In genomic region chr13:66443926-66444325, GRCh38 we compare ENCODE assay signal across 18 cellular contexts.
A peak's percentile ranks its signal among the peaks of the same experiment; 100 is the strongest.
DNase-seq lines count a peak whose midpoint lies in the region; ATAC-seq and TF ChIP-seq lines count a peak whose summit lies in the region.
"Had no signal": no experiment of that assay in that cellular context is flagged by ENCODE, and none has a peak within 500 bp of the region (broad histone marks: within the 10 kb centered on the region; RNA-seq: fewer than 3 reads in every experiment).

No MANE protein-coding gene starts in this region.

- no peak overlapping the region for H3K14ac ChIP-seq in mesenchymal stem cell (ENCODE audit: low read length in 2 of 2)

- H3K18ac ChIP-seq in mesenchymal stem cell (ENCODE audit: low read depth in 1 of 2, low read length in 2 of 2), result no peak overlapping the region

- peak overlapping the region; percentile 18; the same call in 1 of the 2 replicates for H2AFZ ChIP-seq in SK-N-SH (ENCODE audit: low read depth)
- peak overlapping the region; percentile 15; the same call in 1 of the 2 replicates for H2AFZ ChIP-seq in OCI-LY1 (ENCODE audit: low read length)
- H2AFZ ChIP-seq in mesenchymal stem cell (ENCODE audit: low read depth, low read length), result no peak overlapping the region
- H2AFZ ChIP-seq: GM23248 had no signal

- peaks cover 4% of the 10 kb centered on the region for H3F3A ChIP-seq in SK-N-SH (replicated peaks; ENCODE audit: insufficient read depth)
- no peaks in the 10 kb centered on the region for H3F3A ChIP-seq in OCI-LY1 (ENCODE audit: insufficient read depth, low read length)

- 0 out of 2 replicates have a peak, but pooled peaks cover 6% of the 10 kb centered on the region for H3K9me2 ChIP-seq in SK-N-SH
- H3K9me2 ChIP-seq in OCI-LY1 (ENCODE audit: low read depth, low read length), result no peaks in the 10 kb centered on the region

- H3K79me2 ChIP-seq in SK-N-SH (ENCODE audit: insufficient read depth) (no peaks in the 10 kb centered on the region), OCI-LY1 (ENCODE audit: insufficient read depth, low read length) (no peaks in the 10 kb centered on the region)

- CTCF ChIA-PET in SK-N-SH (lab: Yijun Ruan, JAX), result interaction anchor here (0.6 to 0.7 kb wide), 2 partner anchors 25 to 442 kb away, joined by 3 read pairs; no protein-coding TSS in a partner anchor

- H4K91ac ChIP-seq in mesenchymal stem cell (ENCODE audit: low read length), result no peak overlapping the region

- H3K27me3 ChIP-seq in SK-N-SH (ENCODE audit: insufficient read depth) (no peaks in the 10 kb centered on the region), OCI-LY1 (ENCODE audit: insufficient read depth, low read length) (no peaks in the 10 kb centered on the region), mesenchymal stem cell (ENCODE audit: control insufficient read depth in 1 of 2, insufficient read depth in 1 of 2, low read length in 2 of 2) (no peaks in the 10 kb centered on the region)
- H3K27me3 ChIP-seq: BLaER1 had no signal

- H3K9me3 ChIP-seq in SK-N-SH, result no peaks in the 10 kb centered on the region
- H3K9me3 ChIP-seq in OCI-LY1 (ENCODE audit: low read length), result no peaks in the 10 kb centered on the region
- no peaks in the 10 kb centered on the region for H3K9me3 ChIP-seq in mesenchymal stem cell (ENCODE audit: control insufficient read depth, low read length)
- H3K9me3 ChIP-seq: BLaER1 had no signal

- no peak for TF ChIP-seq CTCF in SK-N-SH (IDR thresholded peaks at IDR 0.05)
- no peak for TF ChIP-seq CTCF in OCI-LY1 (IDR thresholded peaks at IDR 0.05; ENCODE audit: low read length)

- no peak for TF ChIP-seq EP300 in SK-N-SH (IDR thresholded peaks at IDR 0.05; ENCODE audit: borderline replicate concordance in 1 of 2, low read depth in 1 of 2, low read length in 1 of 2)

- POLR2A ChIA-PET in SK-N-SH (lab: Yijun Ruan, JAX), result no interaction called here

- no peak overlapping the region for H2BK15ac ChIP-seq in mesenchymal stem cell (ENCODE audit: low read depth, poor library complexity, severe bottlenecking)

- no peak for DNase-seq in SK-N-SH
- peak; percentile 29 for DNase-seq in mesenchymal stem cell
- no peak for DNase-seq in NCI-H1436 treated with DMSO at 0.1 percent for 48 hours (lab: John Stamatoyannopoulos, UW)
- no peak for DNase-seq in activated naive CD4-positive, alpha-beta T cell treated with Interleukin-2 at 50 U/mL for 16 hours
- DNase-seq: 8988T; CD4-positive, alpha-beta memory T cell; DMS 273 treated with DMSO at 0.1 percent for 48 hours; DMS53; DND-41; EL; GM23248; HCEC 1CT had no signal

- H3K27ac ChIP-seq in SK-N-SH (ENCODE audit: low read depth in 2 of 2, low read length in 1 of 2), result no peak overlapping the region
- H3K27ac ChIP-seq in OCI-LY1 (ENCODE audit: low read depth, low read length, poor library complexity, severe bottlenecking), result no peak overlapping the region
- no peak overlapping the region for H3K27ac ChIP-seq in mesenchymal stem cell (ENCODE audit: low read length, poor library complexity, severe bottlenecking)
- H3K27ac ChIP-seq: BLaER1, GM23248, HL-60 had no signal

- no peak for TF ChIP-seq RAD21 in SK-N-SH (IDR thresholded peaks at IDR 0.05; ENCODE audit: low read length)

- H3K36me3 ChIP-seq in SK-N-SH (replicated peaks in 1 of 2; ENCODE audit: control insufficient read depth in 1 of 2, insufficient read depth in 2 of 2, low read length in 1 of 2) (no peaks in the 10 kb centered on the region), OCI-LY1 (ENCODE audit: insufficient read depth, low read length) (no peaks in the 10 kb centered on the region), mesenchymal stem cell (ENCODE audit: control insufficient read depth in 1 of 2, insufficient read depth in 2 of 2, low read depth in 1 of 2, low read length in 2 of 2) (no peaks in the 10 kb centered on the region)
- H3K36me3 ChIP-seq: BLaER1 had no signal

- WGBS in SK-N-SH (ENCODE audit: low lambda C conversion rate), result 89% methylated on average over 1 of the region's 1 CpG
- 79% methylated on average over 1 of the region's 1 CpG for WGBS in mesenchymal stem cell

- H3K79me1 ChIP-seq in mesenchymal stem cell (replicated peaks; ENCODE audit: low read length, poor library complexity, severe bottlenecking), result no peaks in the 10 kb centered on the region

- no peak overlapping the region for H3K23ac ChIP-seq in mesenchymal stem cell (ENCODE audit: low read length in 2 of 2)

- no peak overlapping the region for H3K4ac ChIP-seq in mesenchymal stem cell (ENCODE audit: low read depth in 1 of 2, low read length in 2 of 2)

- no peak overlapping the region for H2BK12ac ChIP-seq in mesenchymal stem cell (ENCODE audit: low read length in 2 of 2)

- H3K4me1 ChIP-seq in SK-N-SH (ENCODE audit: control insufficient read depth in 1 of 2, insufficient read depth in 2 of 2, low read depth in 1 of 2, low read length in 1 of 2), result no peaks in the 10 kb centered on the region
- H3K4me1 ChIP-seq in OCI-LY1 (ENCODE audit: insufficient read depth, low read length, severe bottlenecking), result peaks cover 7% of the 10 kb centered on the region
- no peaks in the 10 kb centered on the region for H3K4me1 ChIP-seq in mesenchymal stem cell (ENCODE audit: control insufficient read depth, insufficient read depth, low read depth, low read length)
- H3K4me1 ChIP-seq: BLaER1 had no signal

- H2BK5ac ChIP-seq in mesenchymal stem cell (ENCODE audit: low read depth, low read length, poor library complexity, severe bottlenecking), result no peak overlapping the region

- ATAC-seq in SK-N-SH treated with all-trans-retinoic acid at 6 μM for 48 hours (no peak), HG02970 (IDR thresholded peaks at IDR 0.05; ENCODE audit: low FRiP score, unreplicated experiment) (no peak)
- ATAC-seq: GM12878 had no signal

- no peak overlapping the region for H2BK120ac ChIP-seq in mesenchymal stem cell (ENCODE audit: low read depth, low read length)

- no peak overlapping the region for H3K4me2 ChIP-seq in SK-N-SH
- H3K4me2 ChIP-seq in OCI-LY1 (ENCODE audit: low read length), result no peak overlapping the region
- H3K4me2 ChIP-seq in mesenchymal stem cell (ENCODE audit: low read length, poor library complexity, severe bottlenecking), result no peak overlapping the region
- H3K4me2 ChIP-seq: BLaER1 had no signal

- H3K9ac ChIP-seq in SK-N-SH, result no peak overlapping the region
- no peak overlapping the region for H3K9ac ChIP-seq in OCI-LY1 (ENCODE audit: low read length)
- no peak overlapping the region for H3K9ac ChIP-seq in mesenchymal stem cell (ENCODE audit: low read length)
- H3K9ac ChIP-seq: BLaER1, GM23248 had no signal

- no peaks in the 10 kb centered on the region for H4K20me1 ChIP-seq in SK-N-SH (ENCODE audit: insufficient read depth)
- no peaks in the 10 kb centered on the region for H4K20me1 ChIP-seq in OCI-LY1 (ENCODE audit: insufficient read depth, low read length)
- H4K20me1 ChIP-seq: BLaER1 had no signal

- no peak overlapping the region for H4K8ac ChIP-seq in mesenchymal stem cell (ENCODE audit: low read length)

- no peak overlapping the region for H2AK5ac ChIP-seq in mesenchymal stem cell (ENCODE audit: low read length, severe bottlenecking)

- H3K4me3 ChIP-seq in SK-N-SH (ENCODE audit: low read depth in 2 of 2, low read length in 1 of 2) (no peak overlapping the region), OCI-LY1 (ENCODE audit: low read depth, low read length, poor library complexity, severe bottlenecking) (no peak overlapping the region), mesenchymal stem cell (ENCODE audit: insufficient read depth in 1 of 2, low read depth in 1 of 2, low read length in 2 of 2) (no peak overlapping the region)
- H3K4me3 ChIP-seq: BLaER1, GM12878, GM23248 had no signal

TF ChIP-seq in SK-N-SH, 30 proteins besides CTCF, POLR2A, EP300 and RAD21 (continues in another document):
- TF ChIP-seq FOXJ3 (CRISPR knock-in tag; IDR thresholded peaks at IDR 0.05) (no peak), RCOR1 (IDR thresholded peaks at IDR 0.05; ENCODE audit: low read length) (no peak), JUND (IDR thresholded peaks at IDR 0.05) (no peak), FOSL2 (IDR thresholded peaks at IDR 0.05; ENCODE audit: borderline replicate concordance, low read depth) (no peak), MXI1 (IDR thresholded peaks at IDR 0.05; ENCODE audit: low read depth, low read length) (no peak), MEF2A (IDR thresholded peaks at IDR 0.05; ENCODE audit: borderline replicate concordance, low read depth) (no peak), NRF1 (IDR thresholded peaks at IDR 0.05; ENCODE audit: low read depth, low read length) (no peak)

TF ChIP-seq in SK-N-SH treated with all-trans-retinoic acid at 6 μM for 48 hours, 23 proteins besides CTCF, POLR2A, EP300 and RAD21 (continues in another document):
- TF ChIP-seq SNAI2 (CRISPR knock-in tag; IDR thresholded peaks at IDR 0.05) (no peak), OSR1 (CRISPR knock-in tag; IDR thresholded peaks at IDR 0.05) (no peak), POU6F1 (CRISPR knock-in tag; IDR thresholded peaks at IDR 0.05; ENCODE audit: borderline replicate concordance, low read depth) (no peak), TCF4 (CRISPR knock-in tag; IDR thresholded peaks at IDR 0.05; ENCODE audit: borderline replicate concordance) (no peak), RARB (CRISPR knock-in tag; IDR thresholded peaks at IDR 0.05) (no peak), ZNF565 (CRISPR knock-in tag; conservative IDR thresholded peaks at IDR 0.05; ENCODE audit: low read depth) (no peak), ARNTL (CRISPR knock-in tag; IDR thresholded peaks at IDR 0.05; ENCODE audit: borderline replicate concordance, low read depth) (no peak)
